Comparison of ENCODE assay signal across 8 cellular contexts in genomic region chr18:57585846-57586242, GRCh38. TPM values are rescaled to one million over a fixed set of nuclear protein-coding genes. Genes with fewer than 3 reads are reported as not detected.
DNase-seq lines count a peak whose midpoint lies in the region; ATAC-seq and TF ChIP-seq lines count a peak whose summit lies in the region.

No MANE protein-coding gene starts in this region.

- H3K4me3 Mint-ChIP-seq in activated CD4-positive, alpha-beta T cell treated with anti-CD3 and anti-CD28 coated beads, Interleukin-2, amount 10 ng/mL, durations not matched to agents 7 days and 5 days = peak overlapping the region; percentile 84

- no peaks in the 10 kb centered on the region for H3K9me3 Mint-ChIP-seq in activated CD4-positive, alpha-beta T cell treated with anti-CD3 and anti-CD28 coated beads, Interleukin-2, amount 10 ng/mL, durations not matched to agents 7 days and 5 days

- intact Hi-C loops in mucosa of descending colon (cut with DNase I, micrococcal nuclease) = no loop called here

- H3K27me3 Mint-ChIP-seq in activated CD4-positive, alpha-beta T cell treated with anti-CD3 and anti-CD28 coated beads, Interleukin-2, amount 10 ng/mL, durations not matched to agents 7 days and 5 days = no peaks in the 10 kb centered on the region

- POLR2A ChIA-PET in activated CD4-positive, alpha-beta T cell treated with anti-CD3 and anti-CD28 coated beads, Interleukin-2, amount 10 ng/mL, durations not matched to agents 7 days and 5 days (lab: Charles Lee) = no interaction called here

- ATAC-seq in mucosa of descending colon (peak; percentile 1), GM18517 (IDR thresholded peaks at IDR 0.05; ENCODE audit: unreplicated experiment) (no peak)

- CTCF ChIA-PET in activated CD4-positive, alpha-beta T cell treated with anti-CD3 and anti-CD28 coated beads, Interleukin-2, amount 10 ng/mL, durations not matched to agents 7 days and 5 days (lab: Charles Lee) = interaction anchor here (1.2 to 1.5 kb wide), 2 partner anchors 17 to 45 kb away, joined by 3 to 6 read pairs; no protein-coding TSS in a partner anchor

- peak overlapping the region; percentile 68 for H3K4me3 ChIP-seq in LNCaP clone FGC (ENCODE audit: low read depth, low read length)
- H3K4me3 ChIP-seq in mucosa of descending colon = peak overlapping the region; percentile 65

- DNase-seq in activated CD4-positive, alpha-beta T cell treated with anti-CD3 and anti-CD28 coated beads, Interleukin-2, amount 10 ng/mL, durations not matched to agents 7 days and 5 days = no peak
- no peak for DNase-seq in activated CD4-positive, alpha-beta T cell treated with anti-CD3 and anti-CD28 coated beads, Interleukin-2, amount 50 U/mL, for 1 hour
- DNase-seq in LNCaP clone FGC (ENCODE audit: low read depth) = no peak
- peak; percentile 34 for DNase-seq in cerebellar cortex (ENCODE audit: low spot score)
- DNase-seq in mucosa of descending colon = no peak
- DNase-seq in GM19240 (ENCODE audit: insufficient read length, low spot score) = no peak
- no peak for DNase-seq in foreskin melanocyte

- peaks cover 7% of the 10 kb centered on the region for H3K4me1 ChIP-seq in mucosa of descending colon (ENCODE audit: low read depth)

- no peaks in the 10 kb centered on the region for H3K36me3 ChIP-seq in mucosa of descending colon (ENCODE audit: low read depth)

- TF ChIP-seq CTCF in LNCaP clone FGC (IDR thresholded peaks at IDR 0.05; ENCODE audit: control insufficient read depth, extremely low read depth, insufficient read depth) (no peak), mucosa of descending colon (IDR thresholded peaks at IDR 0.05) (no peak)

- H3K4me1 Mint-ChIP-seq in activated CD4-positive, alpha-beta T cell treated with anti-CD3 and anti-CD28 coated beads, Interleukin-2, amount 10 ng/mL, durations not matched to agents 7 days and 5 days = peaks cover 33% of the 10 kb centered on the region

- H3K36me3 Mint-ChIP-seq in activated CD4-positive, alpha-beta T cell treated with anti-CD3 and anti-CD28 coated beads, Interleukin-2, amount 10 ng/mL, durations not matched to agents 7 days and 5 days (ENCODE audit: low read depth) = peaks cover 10% of the 10 kb centered on the region

- no peaks in the 10 kb centered on the region for H3K9me3 ChIP-seq in mucosa of descending colon

- H3K27ac Mint-ChIP-seq in activated CD4-positive, alpha-beta T cell treated with anti-CD3 and anti-CD28 coated beads, Interleukin-2, amount 10 ng/mL, durations not matched to agents 7 days and 5 days = peak overlapping the region; percentile 83

RNA-seq across cellular contexts. Expression of gene FECH, which starts 0.7 kb away (rescaled TPM):
- 10 to 100 TPM; 18.7 to 23.1 TPM for total RNA-seq in activated CD4-positive, alpha-beta T cell treated with anti-CD3 and anti-CD28 coated beads, Interleukin-2, amount 10 ng/mL, durations not matched to agents 7 days and 5 days
- total RNA-seq in mucosa of descending colon = 10 to 100 TPM; 17.1 to 22.0 (median 20.4) TPM

RNA-seq across cellular contexts. Expression of gene NARS1, which starts 35.8 kb away (rescaled TPM):
- total RNA-seq in activated CD4-positive, alpha-beta T cell treated with anti-CD3 and anti-CD28 coated beads, Interleukin-2, amount 10 ng/mL, durations not matched to agents 7 days and 5 days = 10 to 100 TPM; 71.7 to 84.7 TPM
- 100 to 1,000 TPM; 122 to 137 (median 137) TPM for total RNA-seq in mucosa of descending colon
